8 cellular contexts compared by ENCODE assay signal in genomic region chrX:103918584-103919335, GRCh38. TPM values are rescaled to one million over a fixed set of nuclear protein-coding genes. Genes with fewer than 3 reads are reported as not detected.
DNase-seq lines count a peak whose midpoint lies in the region; ATAC-seq and TF ChIP-seq lines count a peak whose summit lies in the region.

No MANE protein-coding gene starts in this region.

- H3K9me3 ChIP-seq in neutrophil (no peaks in the 10 kb centered on the region), thymus (ENCODE audit: control insufficient read depth) (no peaks in the 10 kb centered on the region)

- TF ChIP-seq CTCF in neutrophil (IDR thresholded peaks at IDR 0.05) = no peak

- H3K4me1 ChIP-seq in neutrophil (ENCODE audit: control insufficient read depth in 1 of 2, insufficient read depth in 1 of 2, low read depth in 1 of 2, low read length in 1 of 2) (peaks cover 0 to 2% of the 10 kb centered on the region in 2 experiments), thymus (ENCODE audit: control insufficient read depth, insufficient read depth, low read length) (no peaks in the 10 kb centered on the region)

- under 1% methylated on average over 61 of the region's 65 CpGs for WGBS in thymus

- no peak overlapping the region for H3K27ac ChIP-seq in neutrophil
- peak overlapping the region; percentile 92 for H3K27ac ChIP-seq in thymus (ENCODE audit: low read depth)

- DNase-seq in Daoy (ENCODE audit: low read depth) (peak; percentile 78), HuH-7 (ENCODE audit: low spot score) (peak; percentile 47), RPMI7951 (ENCODE audit: low read depth) (peak; percentile 61), activated gamma-delta T cell treated with Interleukin-2 at 50 U/mL for 16 hours (peak; percentile 33), foreskin melanocyte (peak; percentile 46)

- H3K36me3 ChIP-seq in neutrophil (no peaks in the 10 kb centered on the region), thymus (ENCODE audit: control insufficient read depth, insufficient read depth) (no peaks in the 10 kb centered on the region)

- ATAC-seq in GM21528 (IDR thresholded peaks at IDR 0.05; ENCODE audit: low FRiP score, unreplicated experiment) = peak; percentile 78

- H3K4me3 ChIP-seq in neutrophil (ENCODE audit: low read depth in 1 of 2, low read length in 1 of 2) (peak overlapping the region; percentile 12 to 24), thymus (ENCODE audit: low read length) (peak overlapping the region; percentile 69)

- H3K27me3 ChIP-seq in neutrophil (peaks cover 47% of the 10 kb centered on the region), thymus (ENCODE audit: control insufficient read depth, insufficient read depth) (no peaks in the 10 kb centered on the region)

RNA-seq across cellular contexts. Expression of gene TMSB15B, which starts 43.7 kb away (rescaled TPM):
- total RNA-seq in Daoy (2014; rRNA removed; shearing (Covaris generic)) = 3.4 and 6.0 TPM in 2 replicates
- total RNA-seq in RPMI7951 (2014; rRNA removed; shearing (Covaris generic)) = 7.8 and 19.9 TPM in 2 replicates
- polyA plus RNA-seq in thymus = 10.9 TPM
